Comparison of ENCODE assay signal across 22 cellular contexts in genomic region chr16:12524658-12525057, GRCh38.
DNase-seq lines count a peak whose midpoint lies in the region; ATAC-seq, FAIRE-seq and TF ChIP-seq lines count a peak whose summit lies in the region.
"Had no signal": no experiment of that assay in that cellular context is flagged by ENCODE, and none has a peak within 500 bp of the region (broad histone marks: within the 10 kb centered on the region; RNA-seq: fewer than 3 reads in every experiment).

No MANE protein-coding gene starts in this region.

- no peaks in the 10 kb centered on the region for H3K9me3 Mint-ChIP-seq in activated CD4-positive, alpha-beta T cell treated with anti-CD3 and anti-CD28 coated beads for 36 hours (ENCODE audit: low read depth)
- H3K9me3 Mint-ChIP-seq: CD4-positive, alpha-beta T cell; CD8-positive, alpha-beta T cell had no signal

- H3K27ac Mint-ChIP-seq in activated CD4-positive, alpha-beta T cell treated with anti-CD3 and anti-CD28 coated beads for 36 hours, result peak overlapping the region; percentile 19
- H3K27ac Mint-ChIP-seq: B cell; CD4-positive, alpha-beta T cell; CD8-positive, alpha-beta T cell had no signal

- H3K36me3 ChIP-seq in lower lobe of right lung, result peaks cover 12% of the 10 kb centered on the region

- TF ChIP-seq CTCF in lower lobe of right lung (IDR thresholded peaks at IDR 0.05), result no peak

- H3K4me1 Mint-ChIP-seq in activated CD4-positive, alpha-beta T cell treated with anti-CD3 and anti-CD28 coated beads for 36 hours, result no peaks in the 10 kb centered on the region
- H3K4me1 Mint-ChIP-seq: B cell had no signal

- FAIRE-seq in urothelium cell line (lab: Jason Lieb, UNC), result peak; percentile 61
- FAIRE-seq: A549, D721Med, G401.6, GM12891, GM19239 had no signal

- H3K4me3 ChIP-seq in lower lobe of right lung, result no peak overlapping the region
- H3K4me3 ChIP-seq: A549; BLaER1 treated with 17β-estradiol and CSF1 and Interleukin-3, amounts not matched to agents 10 nM and 100 nM had no signal

- no peak overlapping the region for H3K27ac ChIP-seq in lower lobe of right lung
- H3K27ac ChIP-seq: 22Rv1; A549; BLaER1 treated with 17β-estradiol and CSF1 and Interleukin-3, amounts not matched to agents 10 nM and 100 nM; C4-2B had no signal

- H3K4me1 ChIP-seq in lower lobe of right lung, result no peaks in the 10 kb centered on the region
- H3K4me1 ChIP-seq: Caco-2 had no signal

- no peak for DNase-seq in activated CD4-positive, alpha-beta T cell treated with anti-CD3 and anti-CD28 coated beads for 36 hours
- DNase-seq in activated CD4-positive, alpha-beta T cell treated with anti-CD3 and anti-CD28 coated beads, Interleukin-2, amount 50 U/mL, for 4 hours, result no peak
- DNase-seq in left ventricle myocardium superior (peak; percentile 13), Right ventricle myocardium inferior (ENCODE audit: missing footprints) (no peak), urothelium cell line (ENCODE audit: low spot score) (no peak), lower lobe of right lung (no peak)
- DNase-seq: AML-193; Caco-2; Calu3; CD4-positive, alpha-beta T cell; CD8-positive, alpha-beta T cell; DMS79 treated with DMSO at 0.1 percent for 48 hours; GF-D8 had no signal

- POLR2A ChIA-PET in activated CD4-positive, alpha-beta T cell treated with anti-CD3 and anti-CD28 coated beads for 36 hours (lab: Charles Lee), result no interaction called here

- H3K27me3 Mint-ChIP-seq in activated CD4-positive, alpha-beta T cell treated with anti-CD3 and anti-CD28 coated beads for 36 hours, result no peaks in the 10 kb centered on the region
- H3K27me3 Mint-ChIP-seq: B cell; CD4-positive, alpha-beta T cell had no signal

- peaks cover 10% of the 10 kb centered on the region for H3K36me3 Mint-ChIP-seq in activated CD4-positive, alpha-beta T cell treated with anti-CD3 and anti-CD28 coated beads for 36 hours (ENCODE audit: low read depth)

- H3K27me3 ChIP-seq in lower lobe of right lung (ENCODE audit: low read depth), result no peaks in the 10 kb centered on the region
- H3K27me3 ChIP-seq: BLaER1 treated with 17β-estradiol and CSF1 and Interleukin-3, amounts not matched to agents 10 nM and 100 nM had no signal

- H3K4me3 Mint-ChIP-seq in activated CD4-positive, alpha-beta T cell treated with anti-CD3 and anti-CD28 coated beads for 36 hours, result no peak overlapping the region
- H3K4me3 Mint-ChIP-seq: B cell; CD4-positive, alpha-beta T cell; CD8-positive, alpha-beta T cell had no signal

- ATAC-seq in activated CD4-positive, alpha-beta T cell treated with anti-CD3 and anti-CD28 coated beads for 36 hours, result no peak
- ATAC-seq in left ventricle myocardium superior (no peak), Right ventricle myocardium inferior (no peak), lower lobe of right lung (no peak)
- ATAC-seq: A549; CD8-positive, alpha-beta T cell had no signal

- intact Hi-C loops in activated CD4-positive, alpha-beta T cell treated with anti-CD3 and anti-CD28 coated beads for 36 hours (cut with DNase I, micrococcal nuclease), result no loop called here
- intact Hi-C loops in left ventricle myocardium superior (cut with micrococcal nuclease), result no loop called here
- intact Hi-C loops in Right ventricle myocardium inferior (cut with DNase I), result loop anchor here (10.0 kb wide), 1 partner anchor 50 kb away; no protein-coding TSS in a partner anchor
- intact Hi-C loops in lower lobe of right lung (cut with DNase I), result no loop called here

- CTCF ChIA-PET in activated CD4-positive, alpha-beta T cell treated with anti-CD3 and anti-CD28 coated beads for 36 hours (lab: Charles Lee), result interaction anchor here (0.7 kb wide), 1 partner anchor 43 kb away, joined by 3 read pairs; no protein-coding TSS in a partner anchor

- H3K9me3 ChIP-seq in lower lobe of right lung, result no peaks in the 10 kb centered on the region
- H3K9me3 ChIP-seq: A549; BLaER1 treated with 17β-estradiol and CSF1 and Interleukin-3, amounts not matched to agents 10 nM and 100 nM; Caco-2 had no signal
